Comparison of ENCODE assay signal across 8 cellular contexts in genomic region chr9:89781838-89782237, GRCh38.
DNase-seq lines count a peak whose midpoint lies in the region; ATAC-seq and TF ChIP-seq lines count a peak whose summit lies in the region.

No MANE protein-coding gene starts in this region.

- no peak for TF ChIP-seq EP300 in upper lobe of left lung (IDR thresholded peaks at IDR 0.05)

- H3K4me3 Mint-ChIP-seq in activated T-helper 17 cell treated with anti-CD3 and anti-CD28 coated beads, Interleukin-2, amount 50 U/mL, for 72 hours = no peak overlapping the region

- H3K27ac Mint-ChIP-seq in activated naive CD4-positive, alpha-beta T cell treated with anti-CD3 and anti-CD28 coated beads, Interleukin-2, amount 50 U/mL, for 72 hours = no peak overlapping the region
- H3K27ac Mint-ChIP-seq in activated T-helper 17 cell treated with anti-CD3 and anti-CD28 coated beads, Interleukin-2, amount 50 U/mL, for 72 hours = no peak overlapping the region

- H3K27ac ChIP-seq in upper lobe of left lung = no peak overlapping the region

- H3K4me1 ChIP-seq in upper lobe of left lung = peaks cover 0 to 21% (median 7%) of the 10 kb centered on the region in 4 donors

- H3K27me3 Mint-ChIP-seq in activated T-helper 17 cell treated with anti-CD3 and anti-CD28 coated beads, Interleukin-2, amount 50 U/mL, for 72 hours = no peaks in the 10 kb centered on the region

- H3K36me3 ChIP-seq in upper lobe of left lung = no peaks in the 10 kb centered on the region

- ATAC-seq in activated naive CD4-positive, alpha-beta T cell treated with anti-CD3 and anti-CD28 coated beads, Interleukin-2, amount 50 U/mL, for 72 hours = peak; percentile 64 to 67
- peak; percentile 60 for ATAC-seq in HG03159 (IDR thresholded peaks at IDR 0.05; ENCODE audit: unreplicated experiment)
- peak; percentile 78 for ATAC-seq in activated T-helper 17 cell treated with anti-CD3 and anti-CD28 coated beads, Interleukin-2, amount 50 U/mL, for 72 hours (replicated peaks)
- ATAC-seq in upper lobe of left lung (ENCODE audit: low FRiP score in 2 of 2) = peak; percentile 38 to 76
- no peak for ATAC-seq in HG03520 (IDR thresholded peaks at IDR 0.05; ENCODE audit: unreplicated experiment)

- DNase-seq in activated naive CD4-positive, alpha-beta T cell treated with anti-CD3 and anti-CD28 coated beads, Interleukin-2, amount 50 U/mL, for 72 hours (ENCODE audit: low spot score in 2 of 2) = peak in 1 of 2 donors; percentile 9
- no peak for DNase-seq in activated naive CD4-positive, alpha-beta T cell treated with anti-CD3 and anti-CD28 coated beads, Interleukin-2, amount 50 U/mL, for 16 hours
- DNase-seq in upper lobe of left lung = peak in 1 of 2 donors; percentile 47
- DNase-seq in dedifferentiated amniotic fluid mesenchymal stem cell (ENCODE audit: extremely low spot score) = no peak
- no peak for DNase-seq in activated effector memory CD4-positive, alpha-beta T cell treated with anti-CD3 and anti-CD28 coated beads, Interleukin-2, amount 50 U/mL, for 16 hours

- no peak for TF ChIP-seq POLR2A in upper lobe of left lung (IDR thresholded peaks at IDR 0.05)

- H3K27me3 ChIP-seq in upper lobe of left lung = no peaks in the 10 kb centered on the region

- TF ChIP-seq CTCF in upper lobe of left lung (IDR thresholded peaks at IDR 0.05) = no peak

- H3K9me3 ChIP-seq in upper lobe of left lung = no peaks in the 10 kb centered on the region

- no peak overlapping the region for H3K4me3 ChIP-seq in upper lobe of left lung

- WGBS in upper lobe of left lung, 2 donors = 55 to 66% methylated on average over 4 of the region's 4 CpGs

- H3K9me3 Mint-ChIP-seq in activated naive CD4-positive, alpha-beta T cell treated with anti-CD3 and anti-CD28 coated beads, Interleukin-2, amount 50 U/mL, for 72 hours = peaks cover 0 to 4% of the 10 kb centered on the region in 2 donors
- H3K9me3 Mint-ChIP-seq in activated T-helper 17 cell treated with anti-CD3 and anti-CD28 coated beads, Interleukin-2, amount 50 U/mL, for 72 hours = no peaks in the 10 kb centered on the region

- H3K4me1 Mint-ChIP-seq in activated T-helper 17 cell treated with anti-CD3 and anti-CD28 coated beads, Interleukin-2, amount 50 U/mL, for 72 hours = no peaks in the 10 kb centered on the region

- no peaks in the 10 kb centered on the region for H3K36me3 Mint-ChIP-seq in activated naive CD4-positive, alpha-beta T cell treated with anti-CD3 and anti-CD28 coated beads, Interleukin-2, amount 50 U/mL, for 72 hours
- no peaks in the 10 kb centered on the region for H3K36me3 Mint-ChIP-seq in activated T-helper 17 cell treated with anti-CD3 and anti-CD28 coated beads, Interleukin-2, amount 50 U/mL, for 72 hours (ENCODE audit: low read depth)
